Comparison of ENCODE assay signal across 1 cellular context in the genomic region with DNA sequence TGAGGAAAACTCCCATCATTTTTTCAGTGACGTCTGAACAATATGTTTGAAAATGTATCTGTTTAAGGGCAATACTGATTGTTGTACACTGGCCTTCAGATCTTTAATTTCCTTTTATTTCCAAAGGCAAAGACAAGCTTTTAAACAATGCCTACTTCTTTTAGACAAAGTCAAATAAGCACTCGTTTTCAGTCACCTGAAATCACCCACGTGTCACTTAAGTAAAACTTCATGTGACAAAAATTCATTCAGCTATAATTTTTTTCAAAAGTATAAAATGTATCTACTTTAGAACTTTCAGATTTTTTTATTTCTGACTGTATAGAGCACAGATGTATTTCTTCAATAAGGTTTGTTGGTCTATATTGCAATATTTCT.
TF ChIP-seq lines count a peak whose summit lies in the region.

No MANE protein-coding gene starts in this region.

TF ChIP-seq in GM23338, 12 proteins besides CTCF, POLR2A, EP300 and RAD21 (continued from another document):
- TF ChIP-seq, protein P1, sequence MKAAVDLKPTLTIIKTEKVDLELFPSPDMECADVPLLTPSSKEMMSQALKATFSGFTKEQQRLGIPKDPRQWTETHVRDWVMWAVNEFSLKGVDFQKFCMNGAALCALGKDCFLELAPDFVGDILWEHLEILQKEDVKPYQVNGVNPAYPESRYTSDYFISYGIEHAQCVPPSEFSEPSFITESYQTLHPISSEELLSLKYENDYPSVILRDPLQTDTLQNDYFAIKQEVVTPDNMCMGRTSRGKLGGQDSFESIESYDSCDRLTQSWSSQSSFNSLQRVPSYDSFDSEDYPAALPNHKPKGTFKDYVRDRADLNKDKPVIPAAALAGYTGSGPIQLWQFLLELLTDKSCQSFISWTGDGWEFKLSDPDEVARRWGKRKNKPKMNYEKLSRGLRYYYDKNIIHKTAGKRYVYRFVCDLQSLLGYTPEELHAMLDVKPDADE (IDR thresholded peaks at IDR 0.05): no peak
